In genomic region chr5:126376443-126376842, GRCh38 we compare ENCODE assay signal across 21 cellular contexts. TPM values are rescaled to one million over a fixed set of nuclear protein-coding genes. Genes with fewer than 3 reads are reported as not detected.
DNase-seq lines count a peak whose midpoint lies in the region; ATAC-seq lines count a peak whose summit lies in the region.
"Had no signal": no experiment of that assay in that cellular context is flagged by ENCODE, and none has a peak within 500 bp of the region (broad histone marks: within the 10 kb centered on the region; RNA-seq: fewer than 3 reads in every experiment).

No MANE protein-coding gene starts in this region.

- no peak overlapping the region for H3K4me3 ChIP-seq in SJCRH30
- H3K4me3 ChIP-seq: left ventricle myocardium inferior, PC-9, SK-N-MC had no signal

- no peak for ATAC-seq in activated T-cell treated with anti-CD3 and anti-CD28 coated beads, Interleukin-2, amount 50 U/mL, for 4 hours

- H3K36me3 ChIP-seq in SJCRH30 = no peaks in the 10 kb centered on the region
- H3K36me3 ChIP-seq: left ventricle myocardium inferior had no signal

- peak overlapping the region; percentile 33; the same call in 1 of the 2 replicates for H3K27ac ChIP-seq in SJCRH30
- peak overlapping the region; percentile 44 for H3K27ac ChIP-seq in cingulate gyrus (ENCODE audit: low read depth, low read length)
- H3K27ac ChIP-seq: left ventricle myocardium inferior, PC-9, SK-N-MC had no signal

- H3K9me3 Mint-ChIP-seq in activated T-cell treated with anti-CD3 and anti-CD28 coated beads, Interleukin-2, amount 50 U/mL, for 4 hours = peaks cover 3% of the 10 kb centered on the region
- H3K9me3 Mint-ChIP-seq: type B pancreatic cell had no signal

- no peak overlapping the region for H3K4me3 Mint-ChIP-seq in activated T-cell treated with anti-CD3 and anti-CD28 coated beads, Interleukin-2, amount 50 U/mL, for 4 hours
- H3K4me3 Mint-ChIP-seq: type B pancreatic cell had no signal

- no peaks in the 10 kb centered on the region for H3K27me3 ChIP-seq in SJCRH30

- DNase-seq in SJCRH30 = no peak
- peak; percentile 41 for DNase-seq in midbrain (lab: John Stamatoyannopoulos, UW)
- DNase-seq in superior temporal gyrus (ENCODE audit: extremely low spot score) = peak; percentile 46
- DNase-seq in SHP77 (lab: John Stamatoyannopoulos, UW) = no peak
- DNase-seq in activated T-cell treated with anti-CD3 and anti-CD28 coated beads, Interleukin-2, amount 50 U/mL, for 4 hours = no peak
- no peak for DNase-seq in GM19240 (ENCODE audit: insufficient read length, low spot score)
- DNase-seq: activated CD8-positive, alpha-beta memory T cell treated with anti-CD3 and anti-CD28 coated beads, Interleukin-2, amount 50 U/mL, for 48 hours; activated gamma-delta T cell; DMS79 treated with DMSO at 0.1 percent for 48 hours; HCEC 1CT; Kasumi-1; left ventricle myocardium inferior; NCI-H1092 treated with DMSO at 0.1 percent for 48 hours; NCI-H2029 treated with DMSO at 0.1 percent for 48 hours; NCI-H345; PC-9; stimulated activated CD4-positive, alpha-beta T cell treated with anti-CD3 and anti-CD28 coated beads, Interleukin-2, amount 100 ng/mL, for 24 hours; stimulated activated naive CD4-positive, alpha-beta T cell treated with Interleukin-2 at 50 U/mL for 16 hours had no signal

- no peaks in the 10 kb centered on the region for H3K27me3 Mint-ChIP-seq in activated T-cell treated with anti-CD3 and anti-CD28 coated beads, Interleukin-2, amount 50 U/mL, for 4 hours (ENCODE audit: low read depth)
- H3K27me3 Mint-ChIP-seq: type B pancreatic cell had no signal

- H3K9me3 ChIP-seq in SJCRH30 (replicated peaks) = peaks cover 3% of the 10 kb centered on the region; the same call in 1 of the 2 replicates

- no peaks in the 10 kb centered on the region for H3K36me3 Mint-ChIP-seq in activated T-cell treated with anti-CD3 and anti-CD28 coated beads, Interleukin-2, amount 50 U/mL, for 4 hours (ENCODE audit: insufficient read depth)
- H3K36me3 Mint-ChIP-seq: type B pancreatic cell had no signal

- H3K4me1 Mint-ChIP-seq in activated T-cell treated with anti-CD3 and anti-CD28 coated beads, Interleukin-2, amount 50 U/mL, for 4 hours (ENCODE audit: low read depth) = peaks cover 18% of the 10 kb centered on the region

- H3K4me1 ChIP-seq in SJCRH30 = peaks cover 27% of the 10 kb centered on the region
- H3K4me1 ChIP-seq: left ventricle myocardium inferior had no signal

RNA-seq across cellular contexts. Expression of gene GRAMD2B, which starts 46.8 kb away (rescaled TPM):
- total RNA-seq in SJCRH30 (2014; rRNA removed; shearing (Covaris generic)) = 12.1 and 14.3 TPM in 2 replicates
- 10 to 100 TPM in 2 of 3 donors, 1 to 10 TPM in 1; 9.3 to 14.7 (median 12.3) TPM for total RNA-seq in activated T-cell treated with anti-CD3 and anti-CD28 coated beads, Interleukin-2, amount 50 U/mL, for 4 hours

Comparison
In these comparisons a context has a peak if more than half of its experiments do, and no peak if none do; other contexts are left out.
1. DNase-seq: peak in midbrain (single experiment) and superior temporal gyrus (single experiment); none in SJCRH30 (0 of 2), SHP77 (0 of 2), activated T-cell treated with anti-CD3 and anti-CD28 coated beads, Interleukin-2, amount 50 U/mL, for 4 hours (single experiment) and GM19240 (single experiment).